In the genomic region with DNA sequence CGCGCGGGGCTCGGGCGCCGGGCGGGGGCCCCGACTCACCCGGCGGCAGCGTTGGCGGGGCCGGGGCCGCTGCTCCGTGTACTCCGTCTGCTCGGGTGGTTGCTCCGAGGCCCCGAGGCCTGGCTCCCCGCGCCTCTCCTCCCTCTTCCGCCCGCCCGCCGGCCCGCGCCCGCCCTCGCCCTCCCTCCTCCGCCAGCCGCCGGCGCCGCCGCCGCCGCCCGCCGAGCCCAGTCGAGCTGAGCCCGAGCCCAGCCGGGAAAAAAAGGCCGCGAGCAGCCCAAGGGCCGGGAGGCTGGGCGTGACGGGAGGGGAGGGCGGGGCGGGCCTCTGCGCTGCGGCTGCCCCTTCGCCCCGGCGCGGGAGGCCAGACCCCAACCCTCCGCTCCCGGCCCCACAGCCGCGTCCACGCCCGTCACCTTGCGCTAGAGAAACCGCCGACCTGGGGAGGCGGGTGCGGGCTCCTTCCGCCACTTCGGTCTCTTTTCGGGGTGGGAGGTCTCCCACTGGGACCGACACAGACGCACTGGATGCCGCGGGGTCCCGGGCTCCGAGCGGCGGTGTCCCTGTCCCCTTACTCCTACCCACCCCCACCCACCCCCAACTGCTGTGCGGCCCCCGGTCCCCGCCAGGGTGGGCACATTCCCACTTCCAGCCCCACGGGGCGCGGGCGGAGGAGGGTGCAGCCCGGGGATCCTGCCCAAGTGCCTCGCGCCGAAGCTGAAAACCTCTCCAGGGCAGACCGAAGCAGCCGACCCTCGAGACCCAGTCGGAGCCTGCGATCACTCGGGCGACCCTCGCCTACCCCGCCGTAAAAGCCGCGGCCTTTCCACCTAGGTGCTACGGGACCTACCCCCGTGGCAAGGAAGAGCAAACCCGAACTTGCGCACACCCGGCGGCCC, we compare ENCODE assay signal across 8 cellular contexts. TPM values are rescaled to one million over a fixed set of nuclear protein-coding genes. Genes with fewer than 3 reads are reported as not detected.
DNase-seq lines count a peak whose midpoint lies in the region; ATAC-seq lines count a peak whose summit lies in the region.

A gene with protein sequence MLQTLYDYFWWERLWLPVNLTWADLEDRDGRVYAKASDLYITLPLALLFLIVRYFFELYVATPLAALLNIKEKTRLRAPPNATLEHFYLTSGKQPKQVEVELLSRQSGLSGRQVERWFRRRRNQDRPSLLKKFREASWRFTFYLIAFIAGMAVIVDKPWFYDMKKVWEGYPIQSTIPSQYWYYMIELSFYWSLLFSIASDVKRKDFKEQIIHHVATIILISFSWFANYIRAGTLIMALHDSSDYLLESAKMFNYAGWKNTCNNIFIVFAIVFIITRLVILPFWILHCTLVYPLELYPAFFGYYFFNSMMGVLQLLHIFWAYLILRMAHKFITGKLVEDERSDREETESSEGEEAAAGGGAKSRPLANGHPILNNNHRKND (minus strand): TSS at position 256 of the 899 bp plus-strand sequence. CDS start 5,745 bp downstream, outside the sequence.

- DNase-seq in A172 (ENCODE audit: low spot score): peak; percentile 60
- DNase-seq in NCI-H69 (lab: John Stamatoyannopoulos, UW): peak; percentile 92
- peak; percentile 87 for DNase-seq in activated CD8-positive, alpha-beta memory T cell treated with anti-CD3 and anti-CD28 coated beads for 24 hours
- peak; percentile 60 for DNase-seq in effector CD8-positive, alpha-beta T cell (lab: John Stamatoyannopoulos, UW)
- peak; percentile 74 for DNase-seq in medulla oblongata (ENCODE audit: extremely low spot score)
- DNase-seq in stimulated activated CD8-positive, alpha-beta memory T cell treated with anti-CD3 and anti-CD28 coated beads, Interleukin-12 subunit alpha, Interleukin-12 subunit beta, amount 100 ng/mL, for 1 hour (ENCODE audit: low read depth): peak; percentile 49

- ATAC-seq in GM18511 (IDR thresholded peaks at IDR 0.05; ENCODE audit: unreplicated experiment) (peak; percentile 60), HG03103 (IDR thresholded peaks at IDR 0.05; ENCODE audit: low read depth, unreplicated experiment) (peak; percentile 39)

RNA-seq across cellular contexts. Expression of the gene that starts here (rescaled TPM):
- total RNA-seq in A172 (2014; rRNA removed; shearing (Covaris generic)): 376 and 393 TPM in 2 replicates

Comparison
In these comparisons a context has a peak if more than half of its experiments do, and no peak if none do; other contexts are left out.
1. Peak in every context shown above with its lines: DNase-seq and ATAC-seq.